Comparison of ENCODE assay signal across 8 cellular contexts in the genomic region with DNA sequence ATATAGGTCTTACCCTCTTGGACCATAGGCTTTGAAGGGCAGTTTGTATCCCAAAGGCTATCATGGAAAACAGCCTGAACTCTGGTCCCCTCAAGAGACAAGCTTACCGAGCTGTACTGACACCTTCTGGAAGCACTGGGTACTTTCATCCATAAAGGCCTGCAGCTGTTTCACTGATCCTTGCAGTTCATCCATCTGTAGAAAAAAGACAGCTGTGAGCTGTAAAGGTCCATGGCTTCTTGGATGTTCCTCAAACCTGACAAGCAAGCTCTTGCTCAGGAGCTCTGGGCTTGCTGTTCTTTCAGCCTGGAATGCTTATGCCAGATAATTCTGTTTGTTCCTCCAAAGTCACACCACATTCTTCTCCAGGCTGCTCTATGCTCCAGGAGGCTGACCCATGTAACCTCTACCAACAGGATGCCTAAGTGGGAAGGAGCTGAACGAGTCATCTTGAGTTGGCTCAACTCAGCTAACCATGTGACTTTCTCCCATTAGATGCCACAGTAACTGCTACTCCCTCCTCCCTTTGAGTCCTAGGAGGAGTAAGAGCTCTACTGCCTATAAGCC. TPM values are rescaled to one million over a fixed set of nuclear protein-coding genes. Genes with fewer than 3 reads are reported as not detected.
DNase-seq lines count a peak whose midpoint lies in the region; ATAC-seq and TF ChIP-seq lines count a peak whose summit lies in the region.

No MANE protein-coding gene starts in this region.

- peaks cover 0 to 24% of the 10 kb centered on the region in 2 donors for H3K4me1 ChIP-seq in right atrium auricular region
- H3K4me1 ChIP-seq in rectal smooth muscle tissue (ENCODE audit: control insufficient read depth, insufficient read depth, low read length): peaks cover 3% of the 10 kb centered on the region

- no peak overlapping the region for H3K27ac ChIP-seq in right atrium auricular region
- H3K27ac ChIP-seq in rectal smooth muscle tissue (ENCODE audit: low read depth, low read length): peak overlapping the region; percentile 67

- ATAC-seq in GM18858 (IDR thresholded peaks at IDR 0.05; ENCODE audit: unreplicated experiment): no peak

- H3K36me3 ChIP-seq in right atrium auricular region (no peaks in the 10 kb centered on the region), rectal smooth muscle tissue (ENCODE audit: control insufficient read depth, insufficient read depth, low read length) (peaks cover 5% of the 10 kb centered on the region)

- H3K4me3 ChIP-seq in LNCaP clone FGC (ENCODE audit: low read depth, low read length) (no peak overlapping the region), right atrium auricular region (no peak overlapping the region), rectal smooth muscle tissue (ENCODE audit: low read length) (no peak overlapping the region)

- H3K27me3 ChIP-seq in right atrium auricular region (no peaks in the 10 kb centered on the region), rectal smooth muscle tissue (ENCODE audit: control insufficient read depth, insufficient read depth, low read length) (no peaks in the 10 kb centered on the region)

- H3K9me3 ChIP-seq in right atrium auricular region: no peaks in the 10 kb centered on the region

- DNase-seq in ELF-1 (ENCODE audit: low read depth, low spot score) (peak; percentile 66), LNCaP clone FGC (ENCODE audit: low read depth) (no peak), SHP77 treated with DMSO at 0.1 percent for 48 hours (lab: John Stamatoyannopoulos, UW) (peak; percentile 19), anterior cingulate cortex (lab: John Stamatoyannopoulos, UW) (peak in 31 of 58 donors; percentile 4 to 76 (median 26)), right atrium auricular region (ENCODE audit: low spot score) (no peak), DMS79 (lab: John Stamatoyannopoulos, UW) (no peak)

- no peak overlapping the region for H3K9ac ChIP-seq in rectal smooth muscle tissue (ENCODE audit: low read length)

- peak; percentile 78 for TF ChIP-seq CTCF in LNCaP clone FGC (IDR thresholded peaks at IDR 0.05; ENCODE audit: control insufficient read depth, extremely low read depth, insufficient read depth)
- TF ChIP-seq CTCF in right atrium auricular region (IDR thresholded peaks at IDR 0.05): peak; percentile 72 to 92

RNA-seq across cellular contexts. Expression of a gene that starts 8.8 kb away (rescaled TPM):
- total RNA-seq in right atrium auricular region: 10 to 100 TPM; 19.7 to 33.9 TPM

RNA-seq across cellular contexts. Expression of a gene that starts 18.8 kb away (rescaled TPM):
- 1 to 10 TPM; 3.1 to 6.3 TPM for total RNA-seq in right atrium auricular region

Comparison
In these comparisons a context has a peak if more than half of its experiments do, and no peak if none do; other contexts are left out.
1. DNase-seq: peak in ELF-1 (single experiment), SHP77 treated with DMSO at 0.1 percent for 48 hours (single experiment) and anterior cingulate cortex (31 of 58); none in LNCaP clone FGC (single experiment), right atrium auricular region (single experiment) and DMS79 (single experiment).